In genomic region chr11:108122166-108122628, GRCh38 we compare ENCODE assay signal across 8 cellular contexts. TPM values are rescaled to one million over a fixed set of nuclear protein-coding genes. Genes with fewer than 3 reads are reported as not detected.
DNase-seq lines count a peak whose midpoint lies in the region; ATAC-seq, FAIRE-seq and TF ChIP-seq lines count a peak whose summit lies in the region.

No MANE protein-coding gene starts in this region.

- FAIRE-seq in K562 (lab: Jason Lieb, UNC): peak; percentile 32

- H3K4me1 ChIP-seq in KMS-11 (ENCODE audit: low read depth, poor library complexity, severe bottlenecking) (peaks cover 23% of the 10 kb centered on the region), K562 (replicated peaks in 1 of 2; ENCODE audit: control insufficient read depth in 2 of 2, insufficient read depth in 2 of 2, low read length in 2 of 2) (peaks cover 29 to 30% of the 10 kb centered on the region in 2 experiments; a peak in 4 of 5 replicates)

- H3K4me3 ChIP-seq in KMS-11 (IDR thresholded peaks at IDR 0.05; ENCODE audit: insufficient read depth, low read depth, low read length) (no peak overlapping the region), K562 (peak overlapping the region; percentile 58)

- H4K20me1 ChIP-seq in KMS-11 (ENCODE audit: insufficient read depth) (no peaks in the 10 kb centered on the region), K562 (replicated peaks; ENCODE audit: control insufficient read depth, insufficient read depth, low read length) (0 out of 2 replicates have a peak, but pooled peaks cover 3% of the 10 kb centered on the region)

- peaks cover 9% of the 10 kb centered on the region; the same call in 1 of the 2 replicates for H3K79me2 ChIP-seq in KMS-11 (ENCODE audit: insufficient read depth, low read depth)
- peaks cover 46% of the 10 kb centered on the region for H3K79me2 ChIP-seq in K562 (ENCODE audit: control insufficient read depth, insufficient read depth, low read length)

- CTCF ChIA-PET in K562 (lab: Yijun Ruan, JAX; ENCODE audit: low intra/inter-chr PET ratio): no interaction called here

- TF ChIP-seq CTCF in KMS-11 (conservative IDR thresholded peaks at IDR 0.05; ENCODE audit: low read depth, low read length) (no peak), K562 (IDR thresholded peaks at IDR 0.05 in 2 of 3, conservative IDR thresholded peaks at IDR 0.05 in 1 of 3; ENCODE audit: insufficient read depth in 2 of 3, low read depth in 1 of 3, low read length in 3 of 3) (no peak), GM13977 (IDR thresholded peaks at IDR 0.05; ENCODE audit: extremely low read depth, insufficient read depth, missing control alignments) (no peak)

- no peaks in the 10 kb centered on the region for H3K9me1 ChIP-seq in K562 (ENCODE audit: control insufficient read depth, insufficient read depth, low read length)

- TF ChIP-seq EP300 in K562 (IDR thresholded peaks at IDR 0.05; ENCODE audit: low read length): no peak

- TSS peak; percentile 58 for BruUV-seq in K562 (replicated peaks; lab: Mats Ljungman, UMichigan)

- H3K9ac ChIP-seq in KMS-11: peak overlapping the region; percentile 82; the same call in 1 of the 2 replicates
- H3K9ac ChIP-seq in K562 (ENCODE audit: insufficient read depth in 1 of 2, low read depth in 2 of 2, low read length in 2 of 2): peak overlapping the region; percentile 39 to 69; a peak in 3 of 4 replicates

- no peaks in the 10 kb centered on the region for H3K36me3 ChIP-seq in KMS-11 (ENCODE audit: insufficient read depth)
- peaks cover 14% of the 10 kb centered on the region; the same call in 1 of the 3 replicates for H3K36me3 ChIP-seq in K562 (ENCODE audit: control insufficient read depth, insufficient read depth, low read length)

- WGBS in K562 (ENCODE audit: insufficient coverage, low coverage, missing lambda C conversion rate): 4% methylated on average over 9 of the region's 9 CpGs

- peak overlapping the region; percentile 46 for H3K4me2 ChIP-seq in KMS-11
- H3K4me2 ChIP-seq in K562 (ENCODE audit: insufficient read depth, low read length): peak overlapping the region; percentile 84

- ATAC-seq in K562: peak; percentile 52
- no peak for ATAC-seq in GM18867 (IDR thresholded peaks at IDR 0.05; ENCODE audit: unreplicated experiment)

- 0 out of 4 replicates have a peak, but pooled peaks of 1 of the 2 experiments have one; percentile 8 for TF ChIP-seq RAD21 in K562 (CRISPR knock-in tag; conservative IDR thresholded peaks at IDR 0.05 in 1 of 2, IDR thresholded peaks at IDR 0.05 in 1 of 2)

- in situ Hi-C loops in K562 (cut with MboI): loop anchor here (5.0 kb wide), 1 partner anchor 520 kb away; no protein-coding TSS in a partner anchor
- in situ Hi-C loops in GM13977 (cut with MboI; ENCODE audit: low pct_unique_long_range_greater_than_20kb, low sequenced_read_pairs, unreplicated experiment): loop anchor here (10.0 kb wide), 1 partner anchor 533 kb away; no protein-coding TSS in a partner anchor

- no peak overlapping the region for H3K27ac ChIP-seq in KMS-11
- peak overlapping the region; percentile 74 for H3K27ac ChIP-seq in K562 (ENCODE audit: extremely low read depth, low read depth, low read length)
- H3K27ac ChIP-seq in layer of hippocampus (ENCODE audit: low read depth, low read length): peak overlapping the region; percentile 65

- POLR2A ChIA-PET in K562 (lab: Yijun Ruan, JAX): interaction anchor here (0.6 to 1.5 kb wide), 7 partner anchors 8 to 522 kb away, joined by 3 to 5 read pairs (median 3); partner anchors contain the start of gene CUL5

- intact Hi-C loops in K562 (cut with micrococcal nuclease): loop anchor here (5.0 to 10.0 kb wide), 3 partner anchors 120 to 470 kb away; partner anchors contain the start of genes EXPH5 and POGLUT3

- peak overlapping the region; percentile 83; the same call in 1 of the 2 replicates for H2AFZ ChIP-seq in KMS-11 (ENCODE audit: low read depth)
- H2AFZ ChIP-seq in K562 (ENCODE audit: low read depth, low read length): peak overlapping the region; percentile 79

- H3K9me3 ChIP-seq in K562 (replicated peaks; ENCODE audit: control insufficient read depth, insufficient read depth, low read depth, low read length): no peaks in the 10 kb centered on the region

- no peaks in the 10 kb centered on the region for H3K27me3 ChIP-seq in KMS-11 (ENCODE audit: insufficient read depth, low read depth)
- no peaks in the 10 kb centered on the region for H3K27me3 ChIP-seq in K562 (ENCODE audit: control insufficient read depth in 2 of 2, insufficient read depth in 2 of 2, low read length in 2 of 2)
- H3K27me3 ChIP-seq in layer of hippocampus (ENCODE audit: control insufficient read depth, insufficient read depth, low read length): no peaks in the 10 kb centered on the region

- DNase-seq in D341Med (ENCODE audit: low spot score) (peak; percentile 27), K562 (ENCODE audit: extremely low read depth in 1 of 4, low spot score in 3 of 4) (peak in 2 of 4 experiments; percentile 22 to 58), superior temporal gyrus (ENCODE audit: extremely low spot score) (peak; percentile 67), GM13977 (ENCODE audit: low spot score) (no peak), NCI-H1694 treated with DMSO at 0.1 percent for 48 hours (lab: John Stamatoyannopoulos, UW) (no peak)

- no peak for TF ChIP-seq POLR2A in K562 (conservative IDR thresholded peaks at IDR 0.05)

TF ChIP-seq in K562, 482 proteins besides CTCF, POLR2A, EP300 and RAD21 (continues in another document):
- TF ChIP-seq SMC3 (conservative IDR thresholded peaks at IDR 0.05; ENCODE audit: insufficient read depth, low read depth, low read length): no peak
- 0 out of 2 replicates have a peak, but pooled peaks have one; percentile 13 for TF ChIP-seq FOXJ2 (tag; IDR thresholded peaks at IDR 0.05)
- peak in 1 of 2 experiments; percentile 1 for TF ChIP-seq AFF1 (IDR thresholded peaks at IDR 0.05; ENCODE audit: low read depth in 1 of 2, partially characterized antibody in 2 of 2)
- no peak for TF ChIP-seq MAZ (CRISPR knock-in tag; conservative IDR thresholded peaks at IDR 0.05 in 1 of 2, IDR thresholded peaks at IDR 0.05 in 1 of 2)
- TF ChIP-seq NRF1 (conservative IDR thresholded peaks at IDR 0.05 in 1 of 2, IDR thresholded peaks at IDR 0.05 in 1 of 2): peak; percentile 58 to 69
- peak in 1 of 2 experiments; percentile 1; a peak in 1 of 4 replicates for TF ChIP-seq SIN3A (IDR thresholded peaks at IDR 0.05; ENCODE audit: borderline replicate concordance in 2 of 2, control insufficient read depth in 1 of 2, low read depth in 2 of 2, low read length in 2 of 2)

RNA-seq across cellular contexts. Expression of gene ACAT1, which starts 0.8 kb away (rescaled TPM):
- total RNA-seq in K562 (2011; cell fraction: chromatin; rRNA removed; ENCODE audit: low replicate concordance): 29.5 and 87.1 TPM in 2 replicates
- total RNA-seq in K562 (2011; cell fraction: nucleolus; rRNA removed): 20.7 and 21.3 TPM in 2 replicates
- 41.8 and 58.3 TPM in 2 replicates for total RNA-seq in K562 (2011; cell fraction: nucleoplasm; rRNA removed)
- total RNA-seq in K562 (2014; rRNA removed) (110 and 116 TPM in 2 replicates), K562 (2014; rRNA removed; fragmentation: Illumina TruSeq; extraction: Trizol) (115 TPM in 2 replicates), K562 (2015; rRNA removed; fragmentation: Illumina TruSeq; extraction: Trizol) (95.9 and 104 TPM in 2 replicates), K562 (2021) (65.1 and 80.2 TPM in 2 replicates)
- polyA plus RNA-seq in K562 (2011; rRNA removed) (166 and 204 TPM in 2 replicates), K562 (2014; fragmentation: Illumina TruSeq; extraction: Trizol) (95.4 and 102 TPM in 2 replicates), K562 (2014; fragmentation: Nextera tagmentation; extraction: Ambion mirVana) (100 to 1,000 TPM in 1 of 2 experiments, 10 to 100 TPM in 1; 74.0 to 100 TPM), K562 (2014; rRNA removed) (118 and 140 TPM in 2 replicates)
- 43.2 and 84.9 TPM in 2 replicates for polyA plus RNA-seq in K562 (2011; cell fraction: cytosol; rRNA removed)
- 21.0 and 44.9 TPM in 2 replicates for polyA plus RNA-seq in K562 (2011; cell fraction: nucleus; rRNA removed)
- 67.1 and 75.8 TPM in 2 replicates for polyA plus RNA-seq in K562 (2012)
- polyA minus RNA-seq in K562 (2011; rRNA and poly(A)+ RNA removed): 147 and 169 TPM in 2 replicates
- polyA minus RNA-seq in K562 (2011; cell fraction: cytosol; rRNA and poly(A)+ RNA removed): 47.0 and 55.9 TPM in 2 replicates
- 19.4 and 32.0 TPM in 2 replicates for polyA minus RNA-seq in K562 (2011; cell fraction: nucleus; rRNA and poly(A)+ RNA removed)

Comparison
In these comparisons a context has a peak if more than half of its experiments do, and no peak if none do; other contexts are left out.
1. DNase-seq: peak in D341Med (single experiment) and superior temporal gyrus (single experiment); none in GM13977 (single experiment) and NCI-H1694 treated with DMSO at 0.1 percent for 48 hours (single experiment).